ENCODE assay signal across 8 cellular contexts in genomic region chr11:2928605-2929510, GRCh38. TPM values are rescaled to one million over a fixed set of nuclear protein-coding genes. Genes with fewer than 3 reads are reported as not detected.
DNase-seq lines count a peak whose midpoint lies in the region; ATAC-seq, FAIRE-seq and TF ChIP-seq lines count a peak whose summit lies in the region.

PHLDA2 (minus strand) TSS chr11:2929420; CDS start chr11:2929364, 56 bp downstream.

- H3K9me3 ChIP-seq in GM12878 (replicated peaks; ENCODE audit: control insufficient read depth, insufficient read depth, low read length) (no peaks in the 10 kb centered on the region), iPS-18c (ENCODE audit: control insufficient read depth, insufficient read depth, low read length) (no peaks in the 10 kb centered on the region), small intestine (ENCODE audit: control insufficient read depth, low read depth) (no peaks in the 10 kb centered on the region)

- POLR2A ChIA-PET in GM12878 (lab: Charles Lee): interaction anchor here (0.6 to 2.1 kb wide), 3 partner anchors 8 to 27 kb away, joined by 3 to 8 read pairs (median 5); a partner anchor contains a TSS

- TF ChIP-seq EP300 in GM12878 (IDR thresholded peaks at IDR 0.05; ENCODE audit: borderline replicate concordance in 1 of 2, control insufficient read depth in 1 of 2, low read depth in 2 of 2, low read length in 2 of 2): no peak

- H3K4me1 ChIP-seq in GM12878 (ENCODE audit: control insufficient read depth, insufficient read depth, low read length) (peaks cover 21% of the 10 kb centered on the region), small intestine (ENCODE audit: control insufficient read depth in 2 of 2, insufficient read depth in 1 of 2, low read depth in 1 of 2, low read length in 1 of 2) (peaks cover 0 to 6% of the 10 kb centered on the region in 2 donors)

- H3K27ac ChIP-seq in HL-60 (replicated peaks): no peak within 1 kb of the TSS
- H3K27ac ChIP-seq in GM12878 (ENCODE audit: control insufficient read depth, insufficient read depth): no peak within 1 kb of the TSS
- peak within 1 kb of the TSS; percentile 98 to 100 for H3K27ac ChIP-seq in small intestine (ENCODE audit: low read depth in 1 of 2, low read length in 1 of 2)

- H3K27ac Mint-ChIP-seq in T-helper 1 cell treated with Interleukin-12 subunit alpha and Interleukin-12 subunit beta and Interleukin-4 antibody, amounts not matched to agents 30 μg/mL and 1 μg/mL, for 36 hours: peak within 1 kb of the TSS; percentile 62

- SMC1A ChIA-PET in GM12878 (lab: Charles Lee; ENCODE audit: uncharacterized antibody, unreplicated experiment): interaction anchor here (2.0 kb wide), 1 partner anchor 36 kb away, joined by 14 read pairs; no protein-coding TSS in a partner anchor

- CTCF ChIA-PET in GM12878 (lab: Yijun Ruan, JAX): interaction anchor here (0.9 to 1.9 kb wide), 8 partner anchors 11 to 121 kb away, joined by 3 to 10 read pairs (median 7); no protein-coding TSS in a partner anchor

- H3K9me3 Mint-ChIP-seq in T-helper 1 cell treated with Interleukin-12 subunit alpha and Interleukin-12 subunit beta and Interleukin-4 antibody, amounts not matched to agents 30 μg/mL and 1 μg/mL, for 36 hours: no peaks in the 10 kb centered on the region

- H4K20me1 ChIP-seq in GM12878 (ENCODE audit: control insufficient read depth, insufficient read depth): no peaks in the 10 kb centered on the region

- no peak for TF ChIP-seq RAD21 in GM12878 (IDR thresholded peaks at IDR 0.05; ENCODE audit: insufficient read depth, low read depth, low read length)

- RAD21 ChIA-PET in GM12878 (lab: Charles Lee; ENCODE audit: unreplicated experiment): interaction anchor here (0.6 to 2.3 kb wide), 3 partner anchors 36 to 163 kb away, joined by 3 to 14 read pairs (median 9); no protein-coding TSS in a partner anchor

- H3K27me3 ChIP-seq in HL-60 (ENCODE audit: insufficient read depth, poor library complexity, severe bottlenecking): peaks cover 31% of the 10 kb centered on the region
- peaks cover 3 to 15% of the 10 kb centered on the region in 2 experiments for H3K27me3 ChIP-seq in GM12878 (replicated peaks in 1 of 2; ENCODE audit: control insufficient read depth in 2 of 2, insufficient read depth in 2 of 2, low read length in 1 of 2)
- no peaks in the 10 kb centered on the region for H3K27me3 ChIP-seq in small intestine (ENCODE audit: control insufficient read depth in 2 of 2, insufficient read depth in 2 of 2, low read length in 2 of 2)

- no peak for TF ChIP-seq POLR2A in GM12878 (IDR thresholded peaks at IDR 0.05; ENCODE audit: low read depth, low read length)

- intact Hi-C loops in GM12878 (cut with micrococcal nuclease; ENCODE audit: unreplicated experiment): no loop called here

- H3K36me3 ChIP-seq in GM12878 (ENCODE audit: control insufficient read depth in 2 of 2, insufficient read depth in 2 of 2, low read length in 1 of 2) (no peaks in the 10 kb centered on the region), small intestine (ENCODE audit: control insufficient read depth in 2 of 2, insufficient read depth in 2 of 2, low read length in 2 of 2) (no peaks in the 10 kb centered on the region)

- peaks cover 17% of the 10 kb centered on the region for H3K4me1 Mint-ChIP-seq in T-helper 1 cell treated with Interleukin-12 subunit alpha and Interleukin-12 subunit beta and Interleukin-4 antibody, amounts not matched to agents 30 μg/mL and 1 μg/mL, for 36 hours (ENCODE audit: low read depth)

- H3K4me3 ChIP-seq in AG09309 (ENCODE audit: control insufficient read depth, low read depth, low read length) (peak within 1 kb of the TSS; percentile 86), HL-60 (replicated peaks; ENCODE audit: insufficient read depth, low read length) (peak within 1 kb of the TSS; percentile 48), GM12878 (peak within 1 kb of the TSS; percentile 62), iPS-18c (ENCODE audit: insufficient read depth, low read depth, low read length) (peak within 1 kb of the TSS; percentile 47), small intestine (ENCODE audit: low read depth in 1 of 2, low read length in 2 of 2) (peak within 1 kb of the TSS; percentile 52 to 93)

- no peak for FAIRE-seq in GM12878 (lab: Jason Lieb, UNC)
- no peak for FAIRE-seq in small intestine (lab: Jason Lieb, UNC)

- ATAC-seq in GM12878 (no peak), GM18519 (IDR thresholded peaks at IDR 0.05; ENCODE audit: low FRiP score, unreplicated experiment) (no peak)

- H3K36me3 Mint-ChIP-seq in T-helper 1 cell treated with Interleukin-12 subunit alpha and Interleukin-12 subunit beta and Interleukin-4 antibody, amounts not matched to agents 30 μg/mL and 1 μg/mL, for 36 hours (ENCODE audit: low read depth): peaks cover 2% of the 10 kb centered on the region

- WGBS in GM12878 (ENCODE audit: insufficient coverage, insufficient replicate concordance, low lambda C conversion rate, missing lambda C conversion rate): 8% methylated on average over 91 of the region's 109 CpGs
- WGBS in small intestine, 3 donors: 0 to 1% (median 1%) methylated on average over 83 to 109 of the region's 109 CpGs

- H3K79me2 ChIP-seq in GM12878 (ENCODE audit: control insufficient read depth, insufficient read depth, low read length): no peaks in the 10 kb centered on the region

- BruUV-seq in GM12878 (replicated peaks; lab: Mats Ljungman, UMichigan): no TSS peak

- TF ChIP-seq CTCF in AG09309 (IDR thresholded peaks at IDR 0.05; ENCODE audit: control insufficient read depth, insufficient read depth, low read depth, low read length, missing control alignments) (no peak), HL-60 (IDR thresholded peaks at IDR 0.05; ENCODE audit: insufficient read depth, low read length) (no peak), GM12878 (IDR thresholded peaks at IDR 0.05 in 2 of 3, conservative IDR thresholded peaks at IDR 0.05 in 1 of 3; ENCODE audit: control insufficient read depth in 2 of 3, extremely low read depth in 1 of 3, insufficient read depth in 1 of 3, low read depth in 3 of 3, low read length in 3 of 3) (no peak)

- peak within 1 kb of the TSS; percentile 35; the same call in 1 of the 2 replicates for H3K9ac ChIP-seq in GM12878 (ENCODE audit: control insufficient read depth, insufficient read depth, low read length)

- H3K4me2 ChIP-seq in GM12878 (ENCODE audit: control insufficient read depth, insufficient read depth): peak within 1 kb of the TSS; percentile 95

- DNase-seq in AG09309 (ENCODE audit: low read depth) (no peak), HL-60 (ENCODE audit: low read depth in 1 of 2, low spot score in 1 of 2) (peak; percentile 48 to 60), GM12878 (ENCODE audit: low read depth, low spot score) (no peak), small intestine (peak; percentile 74), pons (ENCODE audit: low spot score) (no peak)

- peaks cover 24% of the 10 kb centered on the region for H3K27me3 Mint-ChIP-seq in T-helper 1 cell treated with Interleukin-12 subunit alpha and Interleukin-12 subunit beta and Interleukin-4 antibody, amounts not matched to agents 30 μg/mL and 1 μg/mL, for 36 hours (ENCODE audit: low read depth)

- in situ Hi-C loops in GM12878 (cut with MboI): no loop called here

- peak within 1 kb of the TSS; percentile 77 for H3K4me3 Mint-ChIP-seq in T-helper 1 cell treated with Interleukin-12 subunit alpha and Interleukin-12 subunit beta and Interleukin-4 antibody, amounts not matched to agents 30 μg/mL and 1 μg/mL, for 36 hours

- peak within 1 kb of the TSS; percentile 51 for H2AFZ ChIP-seq in GM12878 (ENCODE audit: control insufficient read depth, low read depth, low read length)

TF ChIP-seq in GM12878, 131 proteins besides CTCF, POLR2A, EP300 and RAD21 (continues in another document):
- TF ChIP-seq NBN (IDR thresholded peaks at IDR 0.05): no peak
- peak; percentile 45 for TF ChIP-seq HDAC6 (IDR thresholded peaks at IDR 0.05; ENCODE audit: unreplicated experiment)
- TF ChIP-seq ZNF622 (IDR thresholded peaks at IDR 0.05): no peak
- TF ChIP-seq KAT2A (conservative IDR thresholded peaks at IDR 0.05; ENCODE audit: control insufficient read depth, low read depth, low read length): no peak
- no peak for TF ChIP-seq RUNX3 (IDR thresholded peaks at IDR 0.05; ENCODE audit: low read length)
- no peak for TF ChIP-seq KDM1A (IDR thresholded peaks at IDR 0.05; ENCODE audit: borderline replicate concordance)
- no peak for TF ChIP-seq EED (IDR thresholded peaks at IDR 0.05; ENCODE audit: low read depth)
- TF ChIP-seq IKZF2 (IDR thresholded peaks at IDR 0.05): no peak
- TF ChIP-seq TCF12 (IDR thresholded peaks at IDR 0.05; ENCODE audit: low read depth, low read length): peak; percentile 44; the same call in 1 of the 2 replicates
- no peak for TF ChIP-seq ZNF24 (IDR thresholded peaks at IDR 0.05)
- no peak for TF ChIP-seq TAF1 (IDR thresholded peaks at IDR 0.05; ENCODE audit: borderline replicate concordance, low read depth, low read length)
- peak; percentile 78 for TF ChIP-seq SUZ12 (IDR thresholded peaks at IDR 0.05; ENCODE audit: unreplicated experiment)
- TF ChIP-seq BHLHE40 (IDR thresholded peaks at IDR 0.05; ENCODE audit: borderline replicate concordance in 1 of 2, low read depth in 2 of 2, low read length in 1 of 2): peak in 1 of 2 experiments; percentile 48; a peak in 2 of 4 replicates
- no peak for TF ChIP-seq ZNF207 (IDR thresholded peaks at IDR 0.05; ENCODE audit: borderline replicate concordance)
- peak; percentile 17 for TF ChIP-seq IKZF1 (conservative IDR thresholded peaks at IDR 0.05)
- no peak for TF ChIP-seq SIN3A (IDR thresholded peaks at IDR 0.05; ENCODE audit: low read depth, low read length)
- TF ChIP-seq CBX3 (IDR thresholded peaks at IDR 0.05; ENCODE audit: borderline replicate concordance, low read depth): no peak

RNA-seq across cellular contexts. Expression of gene PHLDA2, which starts in this region (rescaled TPM):
- 0.59 TPM in 1 of 2 replicates, not detected in the other for total RNA-seq in GM12878 (2013; cell fraction: nucleolus; rRNA removed)
- total RNA-seq in GM12878 (2014; rRNA removed) (not detected in 2 replicates), GM12878 (2014; rRNA removed; fragmentation: Illumina TruSeq; extraction: Trizol) (not detected in 2 replicates), GM12878 (2021) (0.27 and 0.49 TPM in 2 replicates)
- polyA plus RNA-seq in GM12878 (2011; ENCODE audit: low read depth): not detected
- polyA plus RNA-seq in GM12878 (2011; rRNA removed) (0.15 TPM in 1 of 2 replicates, not detected in the other), GM12878 (2014; fragmentation: Illumina TruSeq; extraction: Trizol) (not detected in 2 replicates), GM12878 (2014; fragmentation: Nextera tagmentation; extraction: Ambion mirVana) (not detected), GM12878 (2014; rRNA removed) (not detected in 2 replicates), GM12878 (2016; fragmentation: Nextera tagmentation; extraction: Ambion mirVana) (under 1 TPM in 1 of 2 experiments, not detected in 1; 0.16 TPM), small intestine (10 to 100 TPM; 21.8 to 55.1 (median 28.6) TPM)
- polyA plus RNA-seq in GM12878 (2011; cell fraction: cytosol; rRNA removed): 0.07 and 0.12 TPM in 2 replicates
- polyA plus RNA-seq in GM12878 (2011; cell fraction: nucleus; rRNA removed): 0.27 and 0.34 TPM in 2 replicates
- 0.18 and 0.32 TPM in 2 replicates for polyA plus RNA-seq in GM12878 (2012)
- polyA minus RNA-seq in GM12878 (2011; rRNA and poly(A)+ RNA removed): not detected in 2 replicates
- not detected in 2 replicates for polyA minus RNA-seq in GM12878 (2011; cell fraction: cytosol; rRNA and poly(A)+ RNA removed)
- not detected in 2 replicates for polyA minus RNA-seq in GM12878 (2011; cell fraction: nucleus; rRNA and poly(A)+ RNA removed)

Comparison
In these comparisons a context has a peak if more than half of its experiments do, and no peak if none do; other contexts are left out.
1. RNA of gene PHLDA2 (polyA plus RNA-seq): 21.8 to 55.1 TPM in small intestine; 0.07 to 0.34 TPM in GM12878; every median in the first group is over 10 times any median in the second.
2. DNase-seq: peak in HL-60 (2 of 2) and small intestine (single experiment); none in AG09309 (single experiment), GM12878 (single experiment) and pons (single experiment).
3. H3K27ac ChIP-seq: peak in small intestine (2 of 2); none in HL-60 (single experiment) and GM12878 (single experiment).
4. Peak in every context shown above with its lines, with median percentiles within 50 percentile points of each other: H3K4me3 ChIP-seq.